In the genomic region with DNA sequence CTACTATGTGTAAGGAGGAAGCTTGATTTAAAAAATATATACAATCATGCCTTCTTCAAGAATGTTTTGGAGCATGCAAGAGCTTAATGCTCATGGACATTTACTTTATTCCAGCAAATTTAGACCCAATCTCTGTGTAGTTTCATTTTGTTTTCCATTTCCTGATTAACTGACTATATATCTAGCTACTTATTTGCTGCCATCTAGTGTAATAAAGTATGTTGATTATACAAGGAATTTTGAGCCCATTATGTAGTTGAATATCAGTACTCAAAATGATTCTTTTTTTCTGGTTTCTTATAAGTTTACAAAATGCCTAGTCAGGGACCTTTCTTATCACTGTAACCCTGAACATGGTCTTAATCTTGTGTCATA, we compare ENCODE assay signal across 13 cellular contexts.
A peak's percentile ranks its signal among the peaks of the same experiment; 100 is the strongest.
DNase-seq lines count a peak whose midpoint lies in the region; ATAC-seq and TF ChIP-seq lines count a peak whose summit lies in the region.
"Had no signal": no experiment of that assay in that cellular context is flagged by ENCODE, and none has a peak within 500 bp of the region (broad histone marks: within the 10 kb centered on the region; RNA-seq: fewer than 3 reads in every experiment).

No MANE protein-coding gene starts in this region.

- no peaks in the 10 kb centered on the region for H3K9me3 Mint-ChIP-seq in activated T-helper 17 cell treated with anti-CD3 and anti-CD28 coated beads, Interleukin-2, amount 50 U/mL, for 72 hours
- H3K9me3 Mint-ChIP-seq: T-helper 1 cell treated with Interleukin-12 subunit alpha and Interleukin-12 subunit beta and Interleukin-4 antibody, amounts not matched to agents 30 μg/mL and 1 μg/mL, for 36 hours had no signal

- H2AFZ ChIP-seq in SK-N-SH (ENCODE audit: low read depth) = peak overlapping the region; percentile 72; the same call in 1 of the 2 replicates

- no peak overlapping the region for H3K9ac ChIP-seq in SK-N-SH

- no peak for TF ChIP-seq POLR2A in spleen (IDR thresholded peaks at IDR 0.05)
- no peak for TF ChIP-seq POLR2A in ovary (IDR thresholded peaks at IDR 0.05)

- H3K27me3 ChIP-seq in SK-N-SH (ENCODE audit: insufficient read depth) (no peaks in the 10 kb centered on the region; the same call in 1 of the 2 replicates), spleen (replicated peaks in 1 of 7) (no peaks in the 10 kb centered on the region), ovary (no peaks in the 10 kb centered on the region)
- H3K27me3 ChIP-seq: testis had no signal

- no peaks in the 10 kb centered on the region for H3K4me1 ChIP-seq in SK-N-SH (ENCODE audit: control insufficient read depth in 1 of 2, insufficient read depth in 2 of 2, low read depth in 1 of 2, low read length in 1 of 2)
- H3K4me1 ChIP-seq in spleen = peaks cover 0 to 22% (median 7%) of the 10 kb centered on the region in 6 donors
- no peaks in the 10 kb centered on the region for H3K4me1 ChIP-seq in ovary (ENCODE audit: insufficient read depth)
- H3K4me1 ChIP-seq: testis had no signal

- intact Hi-C loops in left ventricle myocardium superior (cut with micrococcal nuclease) (loop anchor here (10.0 kb wide), 2 partner anchors 62 to 232 kb away; a partner anchor contains a TSS), spleen (cut with DNase I; ENCODE audit: low total_unique reads) (no loop called here), ovary (cut with DNase I) (loop anchor here in 1 of 4 donors (10.0 kb wide), 1 partner anchor 232 kb away; a partner anchor contains a TSS)

- H3K4me3 ChIP-seq in SK-N-SH (ENCODE audit: low read depth in 2 of 2, low read length in 1 of 2) (peak overlapping the region in 1 of 2 experiments; percentile 14; a peak in 1 of 4 replicates), spleen (peak overlapping the region in 2 of 8 donors; percentile 6 to 41), ovary (no peak overlapping the region)
- H3K4me3 ChIP-seq: testis had no signal

- TF ChIP-seq RAD21 in SK-N-SH (IDR thresholded peaks at IDR 0.05; ENCODE audit: low read length) = no peak

- H3K36me3 Mint-ChIP-seq in activated T-helper 17 cell treated with anti-CD3 and anti-CD28 coated beads, Interleukin-2, amount 50 U/mL, for 72 hours (ENCODE audit: low read depth) = no peaks in the 10 kb centered on the region

- peak; percentile 4 for DNase-seq in HT-29 (ENCODE audit: low spot score)
- no peak for DNase-seq in SK-N-SH
- no peak for DNase-seq in left ventricle myocardium superior
- DNase-seq in spleen = no peak
- no peak for DNase-seq in ovary
- DNase-seq in DMS 273 (lab: John Stamatoyannopoulos, UW; ENCODE audit: unreplicated experiment) = no peak
- DNase-seq: activated effector memory CD4-positive, alpha-beta T cell treated with Interleukin-2 at 50 U/mL for 16 hours; effector memory CD4-positive, alpha-beta T cell; left colon; NCI-H187 treated with DMSO at 0.1 percent for 48 hours; testis had no signal

- H3K27ac Mint-ChIP-seq in activated T-helper 17 cell treated with anti-CD3 and anti-CD28 coated beads, Interleukin-2, amount 50 U/mL, for 72 hours = no peak overlapping the region
- H3K27ac Mint-ChIP-seq: T-helper 1 cell treated with Interleukin-12 subunit alpha and Interleukin-12 subunit beta and Interleukin-4 antibody, amounts not matched to agents 30 μg/mL and 1 μg/mL, for 36 hours had no signal

- no peak overlapping the region for H3K4me3 Mint-ChIP-seq in activated T-helper 17 cell treated with anti-CD3 and anti-CD28 coated beads, Interleukin-2, amount 50 U/mL, for 72 hours
- H3K4me3 Mint-ChIP-seq: T-helper 1 cell treated with Interleukin-12 subunit alpha and Interleukin-12 subunit beta and Interleukin-4 antibody, amounts not matched to agents 30 μg/mL and 1 μg/mL, for 36 hours had no signal

- no peaks in the 10 kb centered on the region for H3K79me2 ChIP-seq in SK-N-SH (ENCODE audit: insufficient read depth)

- TF ChIP-seq CTCF in SK-N-SH (IDR thresholded peaks at IDR 0.05) = peak; percentile 38
- peak in 7 of 11 experiments; percentile 31 to 39 (median 36) for TF ChIP-seq CTCF in spleen (IDR thresholded peaks at IDR 0.05 in 8 of 11, conservative IDR thresholded peaks at IDR 0.05 in 3 of 11)
- TF ChIP-seq CTCF in ovary (IDR thresholded peaks at IDR 0.05) = peak in 1 of 3 donors; percentile 25

- no peaks in the 10 kb centered on the region for H3K4me1 Mint-ChIP-seq in activated T-helper 17 cell treated with anti-CD3 and anti-CD28 coated beads, Interleukin-2, amount 50 U/mL, for 72 hours

- no peaks in the 10 kb centered on the region for H4K20me1 ChIP-seq in SK-N-SH (ENCODE audit: insufficient read depth)

- TF ChIP-seq EP300 in SK-N-SH (IDR thresholded peaks at IDR 0.05; ENCODE audit: borderline replicate concordance in 1 of 2, low read depth in 1 of 2, low read length in 1 of 2) (no peak), ovary (IDR thresholded peaks at IDR 0.05) (no peak)

- H3K27ac ChIP-seq in SK-N-SH (ENCODE audit: low read depth in 2 of 2, low read length in 1 of 2) = no peak overlapping the region
- H3K27ac ChIP-seq in spleen = no peak overlapping the region
- H3K27ac ChIP-seq in ovary = no peak overlapping the region
- H3K27ac ChIP-seq: testis had no signal

- no peaks in the 10 kb centered on the region for H3K9me2 ChIP-seq in SK-N-SH

- H3K4me2 ChIP-seq in SK-N-SH = peak overlapping the region; percentile 49; the same call in 1 of the 2 replicates

- no peaks in the 10 kb centered on the region for H3K36me3 ChIP-seq in SK-N-SH (replicated peaks in 1 of 2; ENCODE audit: control insufficient read depth in 1 of 2, insufficient read depth in 2 of 2, low read length in 1 of 2)
- no peaks in the 10 kb centered on the region for H3K36me3 ChIP-seq in spleen
- no peaks in the 10 kb centered on the region for H3K36me3 ChIP-seq in ovary

- POLR2A ChIA-PET in SK-N-SH (lab: Yijun Ruan, JAX) = no interaction called here

- H3K27me3 Mint-ChIP-seq in activated T-helper 17 cell treated with anti-CD3 and anti-CD28 coated beads, Interleukin-2, amount 50 U/mL, for 72 hours = peaks cover 3% of the 10 kb centered on the region

- no peaks in the 10 kb centered on the region for H3K9me3 ChIP-seq in SK-N-SH
- no peaks in the 10 kb centered on the region for H3K9me3 ChIP-seq in spleen
- H3K9me3 ChIP-seq in ovary = no peaks in the 10 kb centered on the region
- H3K9me3 ChIP-seq: testis had no signal

- no peaks in the 10 kb centered on the region for H3F3A ChIP-seq in SK-N-SH (replicated peaks; ENCODE audit: insufficient read depth)

- CTCF ChIA-PET in SK-N-SH (lab: Yijun Ruan, JAX) = no interaction called here

- ATAC-seq in left ventricle myocardium superior = peak; percentile 47
- ATAC-seq in activated T-helper 17 cell treated with anti-CD3 and anti-CD28 coated beads, Interleukin-2, amount 50 U/mL, for 72 hours (replicated peaks) = no peak
- ATAC-seq: left colon had no signal

TF ChIP-seq in SK-N-SH, 30 proteins besides CTCF, POLR2A, EP300 and RAD21 (continues in another document):
- TF ChIP-seq, protein P1, sequence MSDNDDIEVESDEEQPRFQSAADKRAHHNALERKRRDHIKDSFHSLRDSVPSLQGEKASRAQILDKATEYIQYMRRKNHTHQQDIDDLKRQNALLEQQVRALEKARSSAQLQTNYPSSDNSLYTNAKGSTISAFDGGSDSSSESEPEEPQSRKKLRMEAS (IDR thresholded peaks at IDR 0.05; ENCODE audit: low read depth) = no peak
- TF ChIP-seq, protein P2, sequence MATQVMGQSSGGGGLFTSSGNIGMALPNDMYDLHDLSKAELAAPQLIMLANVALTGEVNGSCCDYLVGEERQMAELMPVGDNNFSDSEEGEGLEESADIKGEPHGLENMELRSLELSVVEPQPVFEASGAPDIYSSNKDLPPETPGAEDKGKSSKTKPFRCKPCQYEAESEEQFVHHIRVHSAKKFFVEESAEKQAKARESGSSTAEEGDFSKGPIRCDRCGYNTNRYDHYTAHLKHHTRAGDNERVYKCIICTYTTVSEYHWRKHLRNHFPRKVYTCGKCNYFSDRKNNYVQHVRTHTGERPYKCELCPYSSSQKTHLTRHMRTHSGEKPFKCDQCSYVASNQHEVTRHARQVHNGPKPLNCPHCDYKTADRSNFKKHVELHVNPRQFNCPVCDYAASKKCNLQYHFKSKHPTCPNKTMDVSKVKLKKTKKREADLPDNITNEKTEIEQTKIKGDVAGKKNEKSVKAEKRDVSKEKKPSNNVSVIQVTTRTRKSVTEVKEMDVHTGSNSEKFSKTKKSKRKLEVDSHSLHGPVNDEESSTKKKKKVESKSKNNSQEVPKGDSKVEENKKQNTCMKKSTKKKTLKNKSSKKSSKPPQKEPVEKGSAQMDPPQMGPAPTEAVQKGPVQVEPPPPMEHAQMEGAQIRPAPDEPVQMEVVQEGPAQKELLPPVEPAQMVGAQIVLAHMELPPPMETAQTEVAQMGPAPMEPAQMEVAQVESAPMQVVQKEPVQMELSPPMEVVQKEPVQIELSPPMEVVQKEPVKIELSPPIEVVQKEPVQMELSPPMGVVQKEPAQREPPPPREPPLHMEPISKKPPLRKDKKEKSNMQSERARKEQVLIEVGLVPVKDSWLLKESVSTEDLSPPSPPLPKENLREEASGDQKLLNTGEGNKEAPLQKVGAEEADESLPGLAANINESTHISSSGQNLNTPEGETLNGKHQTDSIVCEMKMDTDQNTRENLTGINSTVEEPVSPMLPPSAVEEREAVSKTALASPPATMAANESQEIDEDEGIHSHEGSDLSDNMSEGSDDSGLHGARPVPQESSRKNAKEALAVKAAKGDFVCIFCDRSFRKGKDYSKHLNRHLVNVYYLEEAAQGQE (IDR thresholded peaks at IDR 0.05; ENCODE audit: low read depth, low read length) = no peak
- TF ChIP-seq NRF1 (IDR thresholded peaks at IDR 0.05; ENCODE audit: low read depth, low read length) (no peak), ELF1 (IDR thresholded peaks at IDR 0.05) (no peak), JUND (IDR thresholded peaks at IDR 0.05) (no peak), FOXM1 (IDR thresholded peaks at IDR 0.05; ENCODE audit: low read depth) (no peak), GATA2 (CRISPR knock-in tag; IDR thresholded peaks at IDR 0.05) (no peak)
- TF ChIP-seq, protein P3, sequence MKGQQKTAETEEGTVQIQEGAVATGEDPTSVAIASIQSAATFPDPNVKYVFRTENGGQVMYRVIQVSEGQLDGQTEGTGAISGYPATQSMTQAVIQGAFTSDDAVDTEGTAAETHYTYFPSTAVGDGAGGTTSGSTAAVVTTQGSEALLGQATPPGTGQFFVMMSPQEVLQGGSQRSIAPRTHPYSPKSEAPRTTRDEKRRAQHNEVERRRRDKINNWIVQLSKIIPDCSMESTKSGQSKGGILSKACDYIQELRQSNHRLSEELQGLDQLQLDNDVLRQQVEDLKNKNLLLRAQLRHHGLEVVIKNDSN (IDR thresholded peaks at IDR 0.05; ENCODE audit: borderline replicate concordance, low read depth) = no peak
- TF ChIP-seq, protein P4, sequence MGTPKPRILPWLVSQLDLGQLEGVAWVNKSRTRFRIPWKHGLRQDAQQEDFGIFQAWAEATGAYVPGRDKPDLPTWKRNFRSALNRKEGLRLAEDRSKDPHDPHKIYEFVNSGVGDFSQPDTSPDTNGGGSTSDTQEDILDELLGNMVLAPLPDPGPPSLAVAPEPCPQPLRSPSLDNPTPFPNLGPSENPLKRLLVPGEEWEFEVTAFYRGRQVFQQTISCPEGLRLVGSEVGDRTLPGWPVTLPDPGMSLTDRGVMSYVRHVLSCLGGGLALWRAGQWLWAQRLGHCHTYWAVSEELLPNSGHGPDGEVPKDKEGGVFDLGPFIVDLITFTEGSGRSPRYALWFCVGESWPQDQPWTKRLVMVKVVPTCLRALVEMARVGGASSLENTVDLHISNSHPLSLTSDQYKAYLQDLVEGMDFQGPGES (IDR thresholded peaks at IDR 0.05; ENCODE audit: low read depth, low read length) = no peak
